28 cellular contexts compared by ENCODE assay signal in genomic region chr2:238851026-238851425, GRCh38. TPM values are rescaled to one million over a fixed set of nuclear protein-coding genes. Genes with fewer than 3 reads are reported as not detected.
DNase-seq lines count a peak whose midpoint lies in the region; ATAC-seq and TF ChIP-seq lines count a peak whose summit lies in the region.
"Had no signal": no experiment of that assay in that cellular context is flagged by ENCODE, and none has a peak within 500 bp of the region (broad histone marks: within the 10 kb centered on the region; RNA-seq: fewer than 3 reads in every experiment).

No MANE protein-coding gene starts in this region.

- H3K14ac ChIP-seq in IMR-90 (replicated peaks; ENCODE audit: low read depth, low read length): no peak overlapping the region

- H3K27me3 ChIP-seq in IMR-90 (ENCODE audit: control insufficient read depth, insufficient read depth, low read length): no peaks in the 10 kb centered on the region
- no peaks in the 10 kb centered on the region for H3K27me3 ChIP-seq in fibroblast of lung (ENCODE audit: control insufficient read depth, insufficient read depth, low read length)
- no peaks in the 10 kb centered on the region for H3K27me3 ChIP-seq in rectal smooth muscle tissue (ENCODE audit: control insufficient read depth, insufficient read depth, low read length)
- H3K27me3 ChIP-seq: ascending aorta, Peyer's patch had no signal

- intact Hi-C loops in IMR-90 (cut with micrococcal nuclease): loop anchor here (2.0 kb wide), 1 partner anchor 152 kb away; no protein-coding TSS in a partner anchor

- POLR2A ChIA-PET in AG04449 (lab: Yijun Ruan, JAX): interaction anchor here (0.9 kb wide), 1 partner anchor 11 kb away, joined by 3 read pairs; no protein-coding TSS in a partner anchor
- POLR2A ChIA-PET in IMR-90 (lab: Charles Lee; ENCODE audit: unreplicated experiment): no interaction called here

- no peak for ATAC-seq in IMR-90 (ENCODE audit: low read depth)
- ATAC-seq: HepG2, mucosa of descending colon, T-helper 17 cell had no signal

- H3K4me3 ChIP-seq in AG04449 (ENCODE audit: low read depth, low read length): peak overlapping the region; percentile 89
- no peak overlapping the region for H3K4me3 ChIP-seq in IMR-90 (ENCODE audit: insufficient read depth, low read depth, low read length)
- H3K4me3 ChIP-seq in fibroblast of lung (replicated peaks in 1 of 4; ENCODE audit: control extremely low read depth in 1 of 4, insufficient read depth in 1 of 4, low read depth in 3 of 4, low read length in 4 of 4): peak overlapping the region; percentile 45 to 99 (median 95)
- no peak overlapping the region for H3K4me3 ChIP-seq in rectal smooth muscle tissue (ENCODE audit: low read length)
- H3K4me3 ChIP-seq: BLaER1 treated with 17β-estradiol and CSF1 and Interleukin-3, amounts not matched to agents 10 nM and 100 nM; HAP-1; mucosa of descending colon; Peyer's patch; SK-N-MC had no signal

- TF ChIP-seq RAD21 in IMR-90 (IDR thresholded peaks at IDR 0.05; ENCODE audit: low read length): no peak

- no peak overlapping the region for H4K91ac ChIP-seq in IMR-90 (ENCODE audit: insufficient read depth, low read depth, low read length)

- no peak for TF ChIP-seq CTCF in AG04449 (IDR thresholded peaks at IDR 0.05; ENCODE audit: insufficient read depth, low read length, missing control alignments)
- TF ChIP-seq CTCF in IMR-90 (conservative IDR thresholded peaks at IDR 0.05; ENCODE audit: low read depth, low read length): no peak
- no peak for TF ChIP-seq CTCF in fibroblast of lung (conservative IDR thresholded peaks at IDR 0.05 in 1 of 2, IDR thresholded peaks at IDR 0.05 in 1 of 2; ENCODE audit: low read depth in 1 of 2, low read length in 2 of 2)

- H3K23ac ChIP-seq in IMR-90 (ENCODE audit: low read depth, low read length): no peak overlapping the region

- H2BK20ac ChIP-seq in IMR-90 (ENCODE audit: low read depth, low read length): no peak overlapping the region

- H3K4me2 ChIP-seq in IMR-90 (ENCODE audit: low read depth, low read length) (peak overlapping the region; percentile 69; the same call in 1 of the 2 replicates), fibroblast of lung (ENCODE audit: extremely low read depth, insufficient read depth, low read length) (peak overlapping the region; percentile 67)
- H3K4me2 ChIP-seq: BLaER1 treated with 17β-estradiol and CSF1 and Interleukin-3, amounts not matched to agents 10 nM and 100 nM had no signal

- H2BK5ac ChIP-seq in IMR-90 (ENCODE audit: low read depth, low read length, poor library complexity, severe bottlenecking): no peak overlapping the region

- H3K79me2 ChIP-seq in fibroblast of lung (ENCODE audit: control insufficient read depth, insufficient read depth, low read length): peaks cover 89% of the 10 kb centered on the region

- H2AK9ac ChIP-seq in IMR-90 (replicated peaks; ENCODE audit: low read depth, low read length, poor library complexity): no peak overlapping the region

- H3K36me3 ChIP-seq in IMR-90 (ENCODE audit: control insufficient read depth, insufficient read depth, low read length) (peaks cover 14% of the 10 kb centered on the region), fibroblast of lung (ENCODE audit: control insufficient read depth, insufficient read depth, low read length) (peaks cover 3% of the 10 kb centered on the region), rectal smooth muscle tissue (ENCODE audit: control insufficient read depth, insufficient read depth, low read length) (no peaks in the 10 kb centered on the region)
- H3K36me3 ChIP-seq: ascending aorta; BLaER1 treated with 17β-estradiol and CSF1 and Interleukin-3, amounts not matched to agents 10 nM and 100 nM; HAP-1; Peyer's patch had no signal

- H4K20me1 ChIP-seq in IMR-90 (ENCODE audit: insufficient read depth, low read length) (peaks cover 10% of the 10 kb centered on the region), fibroblast of lung (ENCODE audit: control insufficient read depth, extremely low read depth, insufficient read depth, low read length) (no peaks in the 10 kb centered on the region)
- H4K20me1 ChIP-seq: BLaER1 treated with 17β-estradiol and CSF1 and Interleukin-3, amounts not matched to agents 10 nM and 100 nM had no signal

- peak overlapping the region; percentile 50; the same call in 1 of the 2 replicates for H3K4ac ChIP-seq in IMR-90 (ENCODE audit: low read depth, low read length)

- H2BK120ac ChIP-seq in IMR-90 (ENCODE audit: low read depth, low read length): no peak overlapping the region; the same call in 1 of the 2 replicates

- H3K9ac ChIP-seq in IMR-90 (ENCODE audit: low read depth, low read length) (no peak overlapping the region), fibroblast of lung (ENCODE audit: insufficient read depth, low read length) (no peak overlapping the region), rectal smooth muscle tissue (ENCODE audit: low read length) (no peak overlapping the region)
- H3K9ac ChIP-seq: BLaER1 treated with 17β-estradiol and CSF1 and Interleukin-3, amounts not matched to agents 10 nM and 100 nM had no signal

- peaks cover 2% of the 10 kb centered on the region; the same call in 1 of the 2 replicates for H3K9me1 ChIP-seq in IMR-90 (ENCODE audit: insufficient read depth, low read length)

- in situ Hi-C loops in IMR-90 (cut with MboI; ENCODE audit: low sequenced_read_pairs): no loop called here

- no peaks in the 10 kb centered on the region for H3K9me3 ChIP-seq in IMR-90 (ENCODE audit: control insufficient read depth, insufficient read depth, low read length)
- H3K9me3 ChIP-seq in fibroblast of lung (ENCODE audit: control insufficient read depth, insufficient read depth, low read depth, low read length): no peaks in the 10 kb centered on the region
- H3K9me3 ChIP-seq: ascending aorta, HAP-1, mucosa of descending colon, Peyer's patch had no signal

- H2BK15ac ChIP-seq in IMR-90 (ENCODE audit: low read depth, low read length): no peak overlapping the region

- H2AK5ac ChIP-seq in IMR-90 (ENCODE audit: low read depth, low read length): peak overlapping the region; percentile 67

- CTCF ChIA-PET in AG04449 (lab: Yijun Ruan, JAX): interaction anchor here (0.9 to 2.3 kb wide), 6 partner anchors 12 to 338 kb away, joined by 3 to 13 read pairs (median 4); no protein-coding TSS in a partner anchor
- CTCF ChIA-PET in IMR-90 (lab: Yijun Ruan, JAX): interaction anchor here (1.0 to 1.5 kb wide), 2 partner anchors 14 to 94 kb away, joined by 3 to 4 read pairs; no protein-coding TSS in a partner anchor

- no TSS peak for BruUV-seq in IMR-90 (replicated peaks; lab: Mats Ljungman, UMichigan)

- no peak for TF ChIP-seq POLR2A in IMR-90 (IDR thresholded peaks at IDR 0.05; ENCODE audit: low read depth, low read length)

- no peak overlapping the region for H3K56ac ChIP-seq in IMR-90 (ENCODE audit: extremely low read depth, insufficient read depth, low read length)

- peak overlapping the region; percentile 50; the same call in 1 of the 2 replicates for H3K18ac ChIP-seq in IMR-90 (ENCODE audit: low read depth, low read length)

- H2AFZ ChIP-seq in IMR-90 (replicated peaks; ENCODE audit: low read length, poor library complexity) (no peak overlapping the region), fibroblast of lung (ENCODE audit: low read length) (no peak overlapping the region)

- H4K5ac ChIP-seq in IMR-90 (ENCODE audit: low read depth, low read length): peak overlapping the region; percentile 39; the same call in 1 of the 2 replicates

- no peak overlapping the region; the same call in 1 of the 2 replicates for H3K27ac ChIP-seq in IMR-90 (ENCODE audit: insufficient read depth, low read length)
- H3K27ac ChIP-seq in fibroblast of lung (ENCODE audit: insufficient read depth, low read length): peak overlapping the region; percentile 54
- H3K27ac ChIP-seq in rectal smooth muscle tissue (ENCODE audit: low read depth, low read length): peak overlapping the region; percentile 37
- H3K27ac ChIP-seq: ascending aorta; BLaER1 treated with 17β-estradiol and CSF1 and Interleukin-3, amounts not matched to agents 10 nM and 100 nM; epithelial cell of prostate; Peyer's patch; SK-N-MC had no signal

- no peak for DNase-seq in AG04449 (ENCODE audit: low read depth, low spot score)
- no peak for DNase-seq in IMR-90
- DNase-seq in fibroblast of lung (ENCODE audit: low read depth in 2 of 2): no peak
- DNase-seq in hypothalamus (lab: John Stamatoyannopoulos, UW): no peak
- no peak for DNase-seq in activated effector memory CD4-positive, alpha-beta T cell treated with anti-CD3 and anti-CD28 coated beads, Interleukin-2, amount 50 U/mL, for 16 hours
- DNase-seq in RPMI8226: no peak
- DNase-seq in effector CD8-positive, alpha-beta T cell (lab: John Stamatoyannopoulos, UW): no peak
- DNase-seq: activated CD4-positive, alpha-beta T cell treated with anti-CD3 and anti-CD28 coated beads for 48 hours; cerebellar nuclear complex; kidney; mucosa of descending colon; NCI-H1092 treated with DMSO at 0.1 percent for 48 hours; NCI-H187 treated with DMSO at 0.1 percent for 48 hours; NCI-H526 treated with DMSO at 0.1 percent for 48 hours; Peyer's patch; posterior cingulate gyrus; stimulated activated CD4-positive, alpha-beta T cell treated with anti-CD3 and anti-CD28 coated beads, Interleukin-1b, Interleukin-23, amount 100 ng/mL, for 48 hours; substantia nigra; T-helper 17 cell had no signal

- no peak overlapping the region for H4K8ac ChIP-seq in IMR-90 (ENCODE audit: low read depth in 2 of 2, low read length in 2 of 2)

- H3K79me1 ChIP-seq in IMR-90 (ENCODE audit: low read depth in 1 of 2, low read length in 2 of 2): peaks cover 31 to 42% of the 10 kb centered on the region in 2 experiments

- dilution Hi-C loops in IMR-90 (cut with HindIII; ENCODE audit: low sequenced_read_pairs, unreplicated experiment): no loop called here

- peaks cover 21% of the 10 kb centered on the region for H3K4me1 ChIP-seq in IMR-90 (ENCODE audit: control insufficient read depth, insufficient read depth, low read length)
- H3K4me1 ChIP-seq in fibroblast of lung (ENCODE audit: control insufficient read depth, extremely low read depth, insufficient read depth, low read length): peaks cover 6% of the 10 kb centered on the region
- H3K4me1 ChIP-seq in rectal smooth muscle tissue (ENCODE audit: control insufficient read depth, insufficient read depth, low read length): peaks cover 18% of the 10 kb centered on the region
- H3K4me1 ChIP-seq: HAP-1 had no signal

- no CpG with 5 or more reads among the region's 5 CpGs for WGBS in IMR-90 (ENCODE audit: extremely low coverage in 2 of 2, insufficient read length in 1 of 2), 2 experiments

TF ChIP-seq in IMR-90, 13 proteins besides CTCF, POLR2A, EP300 and RAD21:
- no peak for TF ChIP-seq CHD1 (IDR thresholded peaks at IDR 0.05; ENCODE audit: low read depth, low read length)
- TF ChIP-seq CEBPB (IDR thresholded peaks at IDR 0.05; ENCODE audit: low read depth, low read length): no peak
- no peak for TF ChIP-seq MAZ (IDR thresholded peaks at IDR 0.05; ENCODE audit: borderline replicate concordance, low read depth, low read length)

RNA-seq across cellular contexts. Expression of gene TWIST2, which starts 3.1 kb away (rescaled TPM):
- total RNA-seq in IMR-90 (2012; rRNA removed): 9.3 and 14.7 TPM in 2 replicates
- polyA plus RNA-seq in IMR-90 (2012; rRNA removed): 33.6 and 40.0 TPM in 2 replicates
- 27.9 and 76.1 TPM in 2 replicates for polyA plus RNA-seq in IMR-90 (2012; cell fraction: cytosol; rRNA removed)
- 18.9 and 35.7 TPM in 2 replicates for polyA plus RNA-seq in IMR-90 (2012; cell fraction: nucleus; rRNA removed; ENCODE audit: low replicate concordance)
- 36.0 and 118 TPM in 2 replicates for total RNA-seq in fibroblast of lung
- polyA plus RNA-seq in fibroblast of lung: 85.2 and 97.7 TPM in 2 replicates
- 83.8 and 115 TPM in 2 replicates for polyA plus RNA-seq in fibroblast of lung (2012)
- 24.2 and 33.9 TPM in 2 replicates for polyA minus RNA-seq in fibroblast of lung (ENCODE audit: low replicate concordance)
- total RNA-seq: activated T-helper 1 cell treated with anti-CD3 and anti-CD28 coated beads, Interleukin-12 subunit alpha, Interleukin-12 subunit beta, Interleukin-2, Interleukin-4 antibody, amounts not matched to agents 30 ng/mL and 10 ng/mL and 1 ng/mL, durations not matched to agents 14 hours and 24 hours and 36 hours; T-helper 17 cell had no signal
- polyA plus RNA-seq: neural cell had no signal

Comparison
In these comparisons a context has a peak if more than half of its experiments do, and no peak if none do; other contexts are left out.
1. H3K4me3 ChIP-seq: peak in AG04449 (single experiment) and fibroblast of lung (4 of 4); none in IMR-90 (single experiment) and rectal smooth muscle tissue (single experiment).